8 cellular contexts compared by ENCODE assay signal in genomic region chr12:14618990-14619389, GRCh38. TPM values are rescaled to one million over a fixed set of nuclear protein-coding genes. Genes with fewer than 3 reads are reported as not detected.
A peak's percentile ranks its signal among the peaks of the same experiment; 100 is the strongest.
DNase-seq lines count a peak whose midpoint lies in the region; ATAC-seq and TF ChIP-seq lines count a peak whose summit lies in the region.

No MANE protein-coding gene starts in this region.

- no TSS peak for BruUV-seq in A673 (replicated peaks; lab: Mats Ljungman, UMichigan)

- POLR2A ChIA-PET in A673 (lab: Charles Lee; ENCODE audit: low non-redundant PET) = no interaction called here

- ATAC-seq in SK-N-SH treated with all-trans-retinoic acid at 6 μM for 48 hours (peak; percentile 71), sciatic nerve (no peak), GM21529 (IDR thresholded peaks at IDR 0.05; ENCODE audit: unreplicated experiment) (no peak), HG03571 (IDR thresholded peaks at IDR 0.05; ENCODE audit: unreplicated experiment) (no peak)

- intact Hi-C loops in A673 (cut with micrococcal nuclease; ENCODE audit: unreplicated experiment) = loop anchor here (1.0 kb wide), 1 partner anchor 105 kb away; no protein-coding TSS in a partner anchor
- intact Hi-C loops in sciatic nerve (cut with DNase I) = no loop called here

- no CpG with 5 or more reads among the region's 4 CpGs for WGBS in iPS DF 6.9 (ENCODE audit: insufficient coverage, insufficient read length)

- peak; percentile 61 for TF ChIP-seq CTCF in A673 (conservative IDR thresholded peaks at IDR 0.05; ENCODE audit: low read depth, low read length)
- TF ChIP-seq CTCF in GM12874 (IDR thresholded peaks at IDR 0.05; ENCODE audit: insufficient read depth, low read depth, low read length) = 0 out of 2 replicates have a peak, but pooled peaks have one; percentile 24

- H3K9me3 ChIP-seq in A673 (ENCODE audit: low read depth, low read length, poor library complexity, severe bottlenecking) (no peaks in the 10 kb centered on the region), iPS DF 6.9 (ENCODE audit: control insufficient read depth, insufficient read depth, low read length) (no peaks in the 10 kb centered on the region)

- peaks cover 4% of the 10 kb centered on the region for H3K4me1 ChIP-seq in A673 (ENCODE audit: insufficient read depth, low read length, poor library complexity, severe bottlenecking)
- peaks cover 2% of the 10 kb centered on the region; the same call in 1 of the 2 replicates for H3K4me1 ChIP-seq in iPS DF 6.9 (ENCODE audit: control insufficient read depth, insufficient read depth, low read length)

- H3K36me3 ChIP-seq in A673 (ENCODE audit: insufficient read depth, low read length, poor library complexity, severe bottlenecking) (no peaks in the 10 kb centered on the region), iPS DF 6.9 (ENCODE audit: control insufficient read depth, insufficient read depth, low read length) (no peaks in the 10 kb centered on the region)

- no peak overlapping the region for H3K27ac ChIP-seq in A673 (ENCODE audit: low read depth, low read length, poor library complexity, severe bottlenecking)
- no peak overlapping the region for H3K27ac ChIP-seq in iPS DF 6.9 (ENCODE audit: low read length)

- H3K27me3 ChIP-seq in A673 (replicated peaks; ENCODE audit: insufficient read depth, low read depth, low read length, poor library complexity) (no peaks in the 10 kb centered on the region), iPS DF 6.9 (ENCODE audit: control insufficient read depth, insufficient read depth, low read length) (no peaks in the 10 kb centered on the region)

- DNase-seq in A673 (ENCODE audit: low spot score) (peak; percentile 54), iPS DF 6.9 (ENCODE audit: low read depth, low spot score) (peak; percentile 16), OCI-M2 (lab: John Stamatoyannopoulos, UW; ENCODE audit: unreplicated experiment) (no peak), sciatic nerve (ENCODE audit: low spot score) (no peak)

- H3K4me3 ChIP-seq in A673 (ENCODE audit: low read depth, low read length, poor library complexity, severe bottlenecking) (no peak overlapping the region), iPS DF 6.9 (ENCODE audit: low read length) (no peak overlapping the region)

- CTCF ChIA-PET in A673 (lab: Charles Lee) = interaction anchor here (2.0 kb wide), 1 partner anchor 381 kb away, joined by 11 read pairs; no protein-coding TSS in a partner anchor

TF ChIP-seq in SK-N-SH treated with all-trans-retinoic acid at 6 μM for 48 hours, 23 proteins besides CTCF, POLR2A, EP300 and RAD21:
- TF ChIP-seq, protein P1, sequence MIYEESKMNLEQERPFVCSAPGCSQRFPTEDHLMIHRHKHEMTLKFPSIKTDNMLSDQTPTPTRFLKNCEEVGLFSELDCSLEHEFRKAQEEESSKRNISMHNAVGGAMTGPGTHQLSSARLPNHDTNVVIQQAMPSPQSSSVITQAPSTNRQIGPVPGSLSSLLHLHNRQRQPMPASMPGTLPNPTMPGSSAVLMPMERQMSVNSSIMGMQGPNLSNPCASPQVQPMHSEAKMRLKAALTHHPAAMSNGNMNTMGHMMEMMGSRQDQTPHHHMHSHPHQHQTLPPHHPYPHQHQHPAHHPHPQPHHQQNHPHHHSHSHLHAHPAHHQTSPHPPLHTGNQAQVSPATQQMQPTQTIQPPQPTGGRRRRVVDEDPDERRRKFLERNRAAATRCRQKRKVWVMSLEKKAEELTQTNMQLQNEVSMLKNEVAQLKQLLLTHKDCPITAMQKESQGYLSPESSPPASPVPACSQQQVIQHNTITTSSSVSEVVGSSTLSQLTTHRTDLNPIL (CRISPR knock-in tag; IDR thresholded peaks at IDR 0.05; ENCODE audit: low read depth) = no peak

RNA-seq across cellular contexts. Expression of gene PLBD1, which starts 51.3 kb away (rescaled TPM):
- total RNA-seq in A673 (2021) = not detected in 2 replicates
- total RNA-seq in sciatic nerve = 17.1 TPM

Comparison
In these comparisons a context has a peak if more than half of its experiments do, and no peak if none do; other contexts are left out.
1. DNase-seq: peak in A673 (single experiment) and iPS DF 6.9 (single experiment); none in OCI-M2 (single experiment) and sciatic nerve (single experiment).
2. RNA of gene PLBD1, which starts 51.3 kb away (total RNA-seq): 17.1 TPM in sciatic nerve (single experiment); not detected in A673; every median in the first group is over 10 times any median in the second.